Comparison of ENCODE assay signal across 9 cellular contexts in the genomic region with DNA sequence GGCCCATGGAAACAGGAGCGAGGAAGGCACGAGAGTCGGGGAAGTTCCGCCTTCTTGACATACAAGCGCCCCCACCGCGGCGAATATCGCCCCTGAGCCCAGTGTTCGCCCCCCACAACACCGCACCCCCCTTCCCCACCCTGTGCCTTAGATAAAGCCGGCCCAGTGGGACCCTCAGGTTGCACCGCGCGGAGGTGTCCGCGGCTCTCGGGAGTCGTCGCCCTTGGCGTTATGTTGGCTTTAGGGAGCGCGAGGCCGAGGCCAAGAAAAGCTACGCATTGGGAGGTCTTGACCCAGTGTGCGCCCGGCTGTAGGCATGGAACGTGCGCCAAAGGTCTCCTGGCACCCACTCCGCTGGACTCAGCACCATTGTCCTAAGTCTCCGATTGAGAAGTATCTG. TPM values are rescaled to one million over a fixed set of nuclear protein-coding genes. Genes with fewer than 3 reads are reported as not detected.
A peak's percentile ranks its signal among the peaks of the same experiment; 100 is the strongest.
DNase-seq lines count a peak whose midpoint lies in the region; ATAC-seq and TF ChIP-seq lines count a peak whose summit lies in the region.
"Had no signal": no experiment of that assay in that cellular context is flagged by ENCODE, and none has a peak within 500 bp of the region (broad histone marks: within the 10 kb centered on the region; RNA-seq: fewer than 3 reads in every experiment).

No MANE protein-coding gene starts in this region.

- H3K4me3 Mint-ChIP-seq in naive thymus-derived CD4-positive, alpha-beta T cell: peak overlapping the region; percentile 86 to 99 (median 96)

- peaks cover 16 to 52% (median 41%) of the 10 kb centered on the region in 5 donors for H3K36me3 Mint-ChIP-seq in naive thymus-derived CD4-positive, alpha-beta T cell

- H3K36me3 ChIP-seq in naive thymus-derived CD4-positive, alpha-beta T cell (ENCODE audit: control insufficient read depth in 2 of 3, insufficient read depth in 3 of 3, low read length in 3 of 3): peaks cover 11 to 23% (median 16%) of the 10 kb centered on the region in 3 experiments

- H3K27me3 Mint-ChIP-seq in naive thymus-derived CD4-positive, alpha-beta T cell: no peaks in the 10 kb centered on the region

- peak overlapping the region; percentile 81 for H3K27ac ChIP-seq in naive thymus-derived CD4-positive, alpha-beta T cell (ENCODE audit: low read depth, low read length)

- peaks cover 16 to 54% (median 42%) of the 10 kb centered on the region in 11 donors for H3K9me3 Mint-ChIP-seq in naive thymus-derived CD4-positive, alpha-beta T cell

- peaks cover 0 to 23% (median 5%) of the 10 kb centered on the region in 3 experiments for H3K9me3 ChIP-seq in naive thymus-derived CD4-positive, alpha-beta T cell (ENCODE audit: control insufficient read depth in 2 of 3, low read length in 3 of 3)

- CTCF ChIA-PET in naive thymus-derived CD4-positive, alpha-beta T cell (lab: Charles Lee): no interaction called here

- POLR2A ChIA-PET in naive thymus-derived CD4-positive, alpha-beta T cell (lab: Charles Lee): interaction anchor here (1.0 to 2.4 kb wide), 5 partner anchors 11 to 257 kb away, joined by 3 to 6 read pairs (median 4); partner anchors contain the start of genes ZBTB45, ZNF274 and ZNF324B

- H3K4me3 ChIP-seq in epithelial cell of esophagus (ENCODE audit: low read length): peak overlapping the region; percentile 82
- H3K4me3 ChIP-seq in naive thymus-derived CD4-positive, alpha-beta T cell (ENCODE audit: low read length): peak overlapping the region; percentile 73

- H3K27ac Mint-ChIP-seq in naive thymus-derived CD4-positive, alpha-beta T cell: peak overlapping the region; percentile 87 to 99 (median 97)

- peaks cover 17% of the 10 kb centered on the region in 2 donors for H3K4me1 ChIP-seq in naive thymus-derived CD4-positive, alpha-beta T cell (ENCODE audit: control insufficient read depth in 2 of 2, insufficient read depth in 2 of 2, low read length in 2 of 2)

- DNase-seq in Right ventricle myocardium inferior (ENCODE audit: missing footprints): no peak
- no peak for DNase-seq in cardiac septum (ENCODE audit: low spot score)
- no peak for DNase-seq in epithelial cell of esophagus (ENCODE audit: low read depth)
- DNase-seq in naive thymus-derived CD4-positive, alpha-beta T cell: no peak
- no peak for DNase-seq in NCI-H1436 treated with DMSO at 0.1 percent for 48 hours (lab: John Stamatoyannopoulos, UW)
- DNase-seq in activated CD4-positive, CD25-positive, alpha-beta regulatory T cell treated with anti-CD3 and anti-CD28 coated beads, Interleukin-2, amount 50 U/mL, for 72 hours: no peak
- DNase-seq in iPS-NIHi7 (ENCODE audit: extremely low spot score): no peak
- no peak for DNase-seq in stimulated activated CD8-positive, alpha-beta memory T cell treated with anti-CD3 and anti-CD28 coated beads, Interleukin-4, amount 100 ng/mL, for 48 hours
- DNase-seq: DND-41 had no signal

- no peaks in the 10 kb centered on the region for H3K27me3 ChIP-seq in naive thymus-derived CD4-positive, alpha-beta T cell (ENCODE audit: control insufficient read depth in 2 of 2, insufficient read depth in 2 of 2, low read length in 2 of 2)

- ATAC-seq in Right ventricle myocardium inferior: peak; percentile 3
- ATAC-seq in naive thymus-derived CD4-positive, alpha-beta T cell: no peak

- H3K4me1 Mint-ChIP-seq in naive thymus-derived CD4-positive, alpha-beta T cell: peaks cover 21 to 35% (median 27%) of the 10 kb centered on the region in 7 donors

- intact Hi-C loops in Right ventricle myocardium inferior (cut with DNase I) (loop anchor here (1.0 kb wide), 1 partner anchor 11 kb away; the partner anchor contains the start of gene ZNF324B), cardiac septum (cut with DNase I) (loop anchor here (1.0 kb wide), 2 partner anchors 26 to 32 kb away; partner anchors contain the start of gene ZNF584)
- intact Hi-C loops in naive thymus-derived CD4-positive, alpha-beta T cell (cut with micrococcal nuclease): loop anchor here (1.0 to 5.0 kb wide), 19 partner anchors 11 to 807 kb away; partner anchors contain the start of genes ERVK3-1 (in 2 of the 2), MZF1 (in 2 of the 2), RPS5 (in 2 of the 2) and ZNF274 (in 2 of the 2)

- no peak for TF ChIP-seq CTCF in epithelial cell of esophagus (IDR thresholded peaks at IDR 0.05; ENCODE audit: insufficient read depth, low read depth, low read length, missing control alignments)

RNA-seq across cellular contexts. Expression of gene ZNF132, which starts 0.6 kb away (rescaled TPM):
- total RNA-seq in Right ventricle myocardium inferior (5.1 TPM), cardiac septum (5.4 TPM)
- 10 to 100 TPM in 2 of 5 experiments, 1 to 10 TPM in 3; 1.2 to 12.9 (median 4.9) TPM for total RNA-seq in naive thymus-derived CD4-positive, alpha-beta T cell
- 1 to 10 TPM; 2.4 to 3.6 TPM for polyA plus RNA-seq in naive thymus-derived CD4-positive, alpha-beta T cell

RNA-seq across cellular contexts. Expression of gene ZNF324B, which starts 10.9 kb away (rescaled TPM):
- total RNA-seq in Right ventricle myocardium inferior (3.2 TPM), cardiac septum (3.7 TPM)
- 10 to 100 TPM in 3 of 5 experiments, 1 to 10 TPM in 2; 9.1 to 13.9 (median 11.8) TPM for total RNA-seq in naive thymus-derived CD4-positive, alpha-beta T cell
- 1 to 10 TPM; 1.7 to 3.5 TPM for polyA plus RNA-seq in naive thymus-derived CD4-positive, alpha-beta T cell

RNA-seq across cellular contexts. Expression of gene ZNF324, which starts 26.3 kb away (rescaled TPM):
- total RNA-seq in Right ventricle myocardium inferior: 4.3 TPM
- 5.1 TPM for total RNA-seq in cardiac septum
- total RNA-seq in naive thymus-derived CD4-positive, alpha-beta T cell: 10 to 100 TPM; 14.2 to 28.0 (median 23.4) TPM
- polyA plus RNA-seq in naive thymus-derived CD4-positive, alpha-beta T cell: 10 to 100 TPM in 1 of 2 donors, 1 to 10 TPM in 1; 9.3 to 20.8 TPM

RNA-seq across cellular contexts. Expression of gene ZNF584, which starts 32.1 kb away (rescaled TPM):
- 15.8 TPM for total RNA-seq in Right ventricle myocardium inferior
- 19.8 TPM for total RNA-seq in cardiac septum
- total RNA-seq in naive thymus-derived CD4-positive, alpha-beta T cell: 10 to 100 TPM in 1 of 5 experiments, 1 to 10 TPM in 4; 4.2 to 12.1 (median 8.8) TPM
- 1 to 10 TPM; 6.5 to 7.0 TPM for polyA plus RNA-seq in naive thymus-derived CD4-positive, alpha-beta T cell

RNA-seq across cellular contexts. Expression of gene ZNF446, which starts 35.6 kb away (rescaled TPM):
- 3.9 TPM for total RNA-seq in Right ventricle myocardium inferior
- 5.8 TPM for total RNA-seq in cardiac septum
- total RNA-seq in naive thymus-derived CD4-positive, alpha-beta T cell: 10 to 100 TPM in 4 of 5 experiments, 1 to 10 TPM in 1; 9.5 to 20.0 (median 15.1) TPM
- polyA plus RNA-seq in naive thymus-derived CD4-positive, alpha-beta T cell: 1 to 10 TPM; 3.2 to 6.0 TPM
